In genomic region chr10:12020574-12020973, GRCh38 we compare ENCODE assay signal across 18 cellular contexts.
"Had no signal": no experiment of that assay in that cellular context is flagged by ENCODE, and none has a peak within 500 bp of the region (broad histone marks: within the 10 kb centered on the region; RNA-seq: fewer than 3 reads in every experiment).

No MANE protein-coding gene starts in this region.

- H3K27ac ChIP-seq: cardiac muscle cell, epithelial cell of prostate, heart right ventricle, tibial artery had no signal

- ATAC-seq: activated CD8-positive, alpha-beta T cell treated with anti-CD3 and anti-CD28 coated beads, Interleukin-2, amount 10 ng/mL, durations not matched to agents 7 days and 5 days; body of pancreas; heart right ventricle; left cardiac atrium had no signal

- H3K27me3 ChIP-seq: body of pancreas, cardiac muscle cell, heart right ventricle, tibial artery had no signal

- DNase-seq: activated CD4-positive, alpha-beta T cell treated with anti-CD3 and anti-CD28 coated beads for 1 hour; activated CD4-positive, alpha-beta T cell treated with anti-CD3 and anti-CD28 coated beads, Interleukin-2, amount 50 U/mL, for 1 hour; activated CD8-positive, alpha-beta T cell treated with anti-CD3 and anti-CD28 coated beads, Interleukin-2, amount 10 ng/mL, durations not matched to agents 7 days and 5 days; activated gamma-delta T cell; anterior cingulate cortex; body of pancreas; cortex of kidney; heart right ventricle; islet precursor cell; left cardiac atrium; retina; stimulated activated CD4-positive, alpha-beta T cell treated with anti-CD3 and anti-CD28 coated beads, Interleukin-2, amount 100 ng/mL, for 48 hours; stimulated activated CD8-positive, alpha-beta memory T cell treated with anti-CD3 and anti-CD28 coated beads, Interleukin-4, amount 100 ng/mL, for 48 hours; stimulated activated naive CD4-positive, alpha-beta T cell treated with Interleukin-2 at 50 U/mL for 16 hours; substantia nigra; tibial artery had no signal

- H3K36me3 ChIP-seq: cardiac muscle cell had no signal

- H3K9me3 ChIP-seq: body of pancreas, heart right ventricle, tibial artery had no signal

- H3K4me3 ChIP-seq: body of pancreas, cardiac muscle cell, heart right ventricle, tibial artery had no signal
